Comparison of ENCODE assay signal across 1 cellular context in the genomic region with DNA sequence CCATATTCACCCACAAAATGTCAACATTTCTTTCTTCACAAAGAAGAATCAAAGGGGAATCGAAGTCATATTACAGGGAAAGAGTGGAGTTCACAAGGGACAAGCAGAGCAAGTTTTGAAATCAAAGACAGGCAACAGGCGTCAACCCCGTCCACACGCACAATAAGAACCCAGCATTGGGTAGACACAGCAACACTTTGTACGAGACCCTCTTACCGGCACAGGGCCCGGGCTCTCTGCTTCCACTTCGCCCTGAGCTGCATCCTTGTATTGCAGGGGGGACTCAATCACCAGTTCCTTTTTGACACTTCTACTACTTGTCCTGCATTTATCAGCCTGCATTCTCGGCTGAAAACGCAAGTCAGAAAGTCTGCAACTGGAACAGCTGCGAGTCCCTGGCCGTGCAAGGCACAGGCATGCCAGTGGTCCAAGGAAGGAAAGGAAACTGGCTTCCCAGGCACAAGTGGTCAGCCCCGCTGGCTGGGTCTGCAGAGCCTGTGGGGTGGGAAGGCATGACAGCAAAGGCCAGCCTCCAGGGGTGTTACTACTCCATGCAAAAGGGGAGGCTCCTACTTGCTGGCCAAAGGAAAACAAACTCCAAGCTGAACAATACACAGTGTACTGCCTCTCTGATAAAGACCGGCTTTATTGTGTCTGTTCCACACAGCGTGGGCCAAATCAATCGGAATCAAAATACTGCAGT.
TF ChIP-seq lines count a peak whose summit lies in the region.

A gene with protein sequence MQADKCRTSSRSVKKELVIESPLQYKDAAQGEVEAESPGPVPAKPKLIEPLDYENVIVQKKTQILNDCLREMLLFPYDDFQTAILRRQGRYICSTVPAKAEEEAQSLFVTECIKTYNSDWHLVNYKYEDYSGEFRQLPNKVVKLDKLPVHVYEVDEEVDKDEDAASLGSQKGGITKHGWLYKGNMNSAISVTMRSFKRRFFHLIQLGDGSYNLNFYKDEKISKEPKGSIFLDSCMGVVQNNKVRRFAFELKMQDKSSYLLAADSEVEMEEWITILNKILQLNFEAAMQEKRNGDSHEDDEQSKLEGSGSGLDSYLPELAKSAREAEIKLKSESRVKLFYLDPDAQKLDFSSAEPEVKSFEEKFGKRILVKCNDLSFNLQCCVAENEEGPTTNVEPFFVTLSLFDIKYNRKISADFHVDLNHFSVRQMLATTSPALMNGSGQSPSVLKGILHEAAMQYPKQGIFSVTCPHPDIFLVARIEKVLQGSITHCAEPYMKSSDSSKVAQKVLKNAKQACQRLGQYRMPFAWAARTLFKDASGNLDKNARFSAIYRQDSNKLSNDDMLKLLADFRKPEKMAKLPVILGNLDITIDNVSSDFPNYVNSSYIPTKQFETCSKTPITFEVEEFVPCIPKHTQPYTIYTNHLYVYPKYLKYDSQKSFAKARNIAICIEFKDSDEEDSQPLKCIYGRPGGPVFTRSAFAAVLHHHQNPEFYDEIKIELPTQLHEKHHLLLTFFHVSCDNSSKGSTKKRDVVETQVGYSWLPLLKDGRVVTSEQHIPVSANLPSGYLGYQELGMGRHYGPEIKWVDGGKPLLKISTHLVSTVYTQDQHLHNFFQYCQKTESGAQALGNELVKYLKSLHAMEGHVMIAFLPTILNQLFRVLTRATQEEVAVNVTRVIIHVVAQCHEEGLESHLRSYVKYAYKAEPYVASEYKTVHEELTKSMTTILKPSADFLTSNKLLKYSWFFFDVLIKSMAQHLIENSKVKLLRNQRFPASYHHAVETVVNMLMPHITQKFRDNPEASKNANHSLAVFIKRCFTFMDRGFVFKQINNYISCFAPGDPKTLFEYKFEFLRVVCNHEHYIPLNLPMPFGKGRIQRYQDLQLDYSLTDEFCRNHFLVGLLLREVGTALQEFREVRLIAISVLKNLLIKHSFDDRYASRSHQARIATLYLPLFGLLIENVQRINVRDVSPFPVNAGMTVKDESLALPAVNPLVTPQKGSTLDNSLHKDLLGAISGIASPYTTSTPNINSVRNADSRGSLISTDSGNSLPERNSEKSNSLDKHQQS (N-terminal part only) (minus strand): TSS at position 497 of the 703 bp plus-strand sequence. CDS start 155 bp downstream, at position 342.

TF ChIP-seq in K562, 482 proteins besides CTCF, POLR2A, EP300 and RAD21:
- TF ChIP-seq PTRF (tag; IDR thresholded peaks at IDR 0.05), result no peak
- TF ChIP-seq C11orf30 (IDR thresholded peaks at IDR 0.05; ENCODE audit: low read depth), result no peak
- TF ChIP-seq ZNF12 (CRISPR knock-in tag; IDR thresholded peaks at IDR 0.05), result no peak
- no peak for TF ChIP-seq U2AF1 (optimal IDR thresholded peaks at IDR 0.05; ENCODE audit: low read depth, low read length)
- TF ChIP-seq ESRRB (CRISPR knock-in tag; IDR thresholded peaks at IDR 0.05; ENCODE audit: borderline replicate concordance), result no peak
- no peak for TF ChIP-seq TAL1 (IDR thresholded peaks at IDR 0.05)
- no peak for TF ChIP-seq RHOXF2B (CRISPR knock-in tag; conservative IDR thresholded peaks at IDR 0.05)
- TF ChIP-seq ZC3H4 (CRISPR knock-in tag; IDR thresholded peaks at IDR 0.05; ENCODE audit: borderline replicate concordance), result no peak
- TF ChIP-seq EWSR1 (IDR thresholded peaks at IDR 0.05; ENCODE audit: borderline replicate concordance, low read depth, partially characterized antibody), result no peak
- no peak for TF ChIP-seq ZBTB7A (IDR thresholded peaks at IDR 0.05; ENCODE audit: borderline replicate concordance, control insufficient read depth, low read depth, low read length)
- TF ChIP-seq KAT2B (IDR thresholded peaks at IDR 0.05; ENCODE audit: low read depth, low read length), result no peak
- TF ChIP-seq, protein P1, sequence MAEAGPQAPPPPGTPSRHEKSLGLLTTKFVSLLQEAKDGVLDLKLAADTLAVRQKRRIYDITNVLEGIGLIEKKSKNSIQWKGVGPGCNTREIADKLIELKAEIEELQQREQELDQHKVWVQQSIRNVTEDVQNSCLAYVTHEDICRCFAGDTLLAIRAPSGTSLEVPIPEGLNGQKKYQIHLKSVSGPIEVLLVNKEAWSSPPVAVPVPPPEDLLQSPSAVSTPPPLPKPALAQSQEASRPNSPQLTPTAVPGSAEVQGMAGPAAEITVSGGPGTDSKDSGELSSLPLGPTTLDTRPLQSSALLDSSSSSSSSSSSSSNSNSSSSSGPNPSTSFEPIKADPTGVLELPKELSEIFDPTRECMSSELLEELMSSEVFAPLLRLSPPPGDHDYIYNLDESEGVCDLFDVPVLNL (CRISPR knock-in tag; IDR thresholded peaks at IDR 0.05; ENCODE audit: low read depth), result no peak
- no peak for TF ChIP-seq STAT5B (CRISPR knock-in tag; IDR thresholded peaks at IDR 0.05)
- TF ChIP-seq, protein P2, sequence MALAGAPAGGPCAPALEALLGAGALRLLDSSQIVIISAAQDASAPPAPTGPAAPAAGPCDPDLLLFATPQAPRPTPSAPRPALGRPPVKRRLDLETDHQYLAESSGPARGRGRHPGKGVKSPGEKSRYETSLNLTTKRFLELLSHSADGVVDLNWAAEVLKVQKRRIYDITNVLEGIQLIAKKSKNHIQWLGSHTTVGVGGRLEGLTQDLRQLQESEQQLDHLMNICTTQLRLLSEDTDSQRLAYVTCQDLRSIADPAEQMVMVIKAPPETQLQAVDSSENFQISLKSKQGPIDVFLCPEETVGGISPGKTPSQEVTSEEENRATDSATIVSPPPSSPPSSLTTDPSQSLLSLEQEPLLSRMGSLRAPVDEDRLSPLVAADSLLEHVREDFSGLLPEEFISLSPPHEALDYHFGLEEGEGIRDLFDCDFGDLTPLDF (CRISPR knock-in tag; IDR thresholded peaks at IDR 0.05), result no peak
- no peak for TF ChIP-seq TOE1 (IDR thresholded peaks at IDR 0.05; ENCODE audit: borderline replicate concordance)
- no peak for TF ChIP-seq TOE1 (CRISPR knock-in tag; IDR thresholded peaks at IDR 0.05; ENCODE audit: borderline replicate concordance, low read depth)
- no peak for TF ChIP-seq ZNF121 (CRISPR knock-in tag; conservative IDR thresholded peaks at IDR 0.05)
- TF ChIP-seq, protein P3, sequence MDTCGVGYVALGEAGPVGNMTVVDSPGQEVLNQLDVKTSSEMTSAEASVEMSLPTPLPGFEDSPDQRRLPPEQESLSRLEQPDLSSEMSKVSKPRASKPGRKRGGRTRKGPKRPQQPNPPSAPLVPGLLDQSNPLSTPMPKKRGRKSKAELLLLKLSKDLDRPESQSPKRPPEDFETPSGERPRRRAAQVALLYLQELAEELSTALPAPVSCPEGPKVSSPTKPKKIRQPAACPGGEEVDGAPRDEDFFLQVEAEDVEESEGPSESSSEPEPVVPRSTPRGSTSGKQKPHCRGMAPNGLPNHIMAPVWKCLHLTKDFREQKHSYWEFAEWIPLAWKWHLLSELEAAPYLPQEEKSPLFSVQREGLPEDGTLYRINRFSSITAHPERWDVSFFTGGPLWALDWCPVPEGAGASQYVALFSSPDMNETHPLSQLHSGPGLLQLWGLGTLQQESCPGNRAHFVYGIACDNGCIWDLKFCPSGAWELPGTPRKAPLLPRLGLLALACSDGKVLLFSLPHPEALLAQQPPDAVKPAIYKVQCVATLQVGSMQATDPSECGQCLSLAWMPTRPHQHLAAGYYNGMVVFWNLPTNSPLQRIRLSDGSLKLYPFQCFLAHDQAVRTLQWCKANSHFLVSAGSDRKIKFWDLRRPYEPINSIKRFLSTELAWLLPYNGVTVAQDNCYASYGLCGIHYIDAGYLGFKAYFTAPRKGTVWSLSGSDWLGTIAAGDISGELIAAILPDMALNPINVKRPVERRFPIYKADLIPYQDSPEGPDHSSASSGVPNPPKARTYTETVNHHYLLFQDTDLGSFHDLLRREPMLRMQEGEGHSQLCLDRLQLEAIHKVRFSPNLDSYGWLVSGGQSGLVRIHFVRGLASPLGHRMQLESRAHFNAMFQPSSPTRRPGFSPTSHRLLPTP (IDR thresholded peaks at IDR 0.05; ENCODE audit: borderline replicate concordance, extremely low read depth, insufficient read length), result no peak
- TF ChIP-seq CBFA2T2 (conservative IDR thresholded peaks at IDR 0.05), result no peak
